In genomic region chr2:229486673-229487072, GRCh38 we compare ENCODE assay signal across 25 cellular contexts.
"Had no signal": no experiment of that assay in that cellular context is flagged by ENCODE, and none has a peak within 500 bp of the region (broad histone marks: within the 10 kb centered on the region; RNA-seq: fewer than 3 reads in every experiment).

No MANE protein-coding gene starts in this region.

- H3K9me3 ChIP-seq: ascending aorta, gastrocnemius medialis, thyroid gland, upper lobe of right lung had no signal

- H3K4me3 Mint-ChIP-seq: activated CD8-positive, alpha-beta T cell treated with anti-CD3 and anti-CD28 coated beads, Interleukin-2, amount 10 ng/mL, durations not matched to agents 7 days and 5 days; central memory CD8-positive, alpha-beta T cell; natural killer cell; stimulated activated naive CD8-positive, alpha-beta T cell treated with anti-CD3 and anti-CD28 coated beads, Interleukin-15, Interleukin-2, amounts not matched to agents 100 ng/mL and 50 ng/mL, for 24 hours had no signal

- H3K4me1 Mint-ChIP-seq: central memory CD8-positive, alpha-beta T cell; natural killer cell had no signal

- H3K36me3 Mint-ChIP-seq: activated naive CD4-positive, alpha-beta T cell treated with anti-CD3 and anti-CD28 coated beads, Interleukin-2, amount 50 U/mL, for 72 hours; natural killer cell had no signal

- H3K27me3 ChIP-seq: ascending aorta, esophagus squamous epithelium, gastrocnemius medialis, thyroid gland, upper lobe of right lung had no signal

- H2AFZ ChIP-seq: parathyroid adenoma had no signal

- H3K79me2 ChIP-seq: parathyroid adenoma had no signal

- H3K27ac ChIP-seq: ascending aorta, esophagus squamous epithelium, gastrocnemius medialis, parathyroid adenoma, thyroid gland, upper lobe of right lung, WERI-Rb-1 had no signal

- H3K36me3 ChIP-seq: ascending aorta, esophagus squamous epithelium, gastrocnemius medialis, left ventricle myocardium inferior, thyroid gland, upper lobe of right lung, WERI-Rb-1 had no signal

- H3K27ac Mint-ChIP-seq: activated CD8-positive, alpha-beta T cell treated with anti-CD3 and anti-CD28 coated beads, Interleukin-2, amount 10 ng/mL, durations not matched to agents 7 days and 5 days; activated naive CD4-positive, alpha-beta T cell treated with anti-CD3 and anti-CD28 coated beads, Interleukin-2, amount 50 U/mL, for 72 hours; natural killer cell; stimulated activated naive CD8-positive, alpha-beta T cell treated with anti-CD3 and anti-CD28 coated beads, Interleukin-15, Interleukin-2, amounts not matched to agents 100 ng/mL and 50 ng/mL, for 24 hours had no signal

- H3K4me3 ChIP-seq: ascending aorta, esophagus squamous epithelium, gastrocnemius medialis, left ventricle myocardium inferior, thyroid gland, upper lobe of right lung had no signal

- H3K4me1 ChIP-seq: ascending aorta, esophagus squamous epithelium, gastrocnemius medialis, parathyroid adenoma, thyroid gland, upper lobe of right lung had no signal

- ATAC-seq: activated CD8-positive, alpha-beta T cell treated with anti-CD3 and anti-CD28 coated beads, Interleukin-2, amount 10 ng/mL, durations not matched to agents 7 days and 5 days; activated naive CD4-positive, alpha-beta T cell treated with anti-CD3 and anti-CD28 coated beads, Interleukin-2, amount 50 U/mL, for 72 hours; natural killer cell; right cardiac atrium; upper lobe of right lung had no signal

- FAIRE-seq: colon, endothelial cell of umbilical vein, TTC549 had no signal

- H3K9ac ChIP-seq: parathyroid adenoma had no signal

- DNase-seq: activated CD4-positive, alpha-beta T cell treated with anti-CD3 and anti-CD28 coated beads for 1 hour; activated CD4-positive, alpha-beta T cell treated with anti-CD3 and anti-CD28 coated beads, Interleukin-2, amount 50 U/mL, for 1 hour; activated CD8-positive, alpha-beta T cell treated with anti-CD3 and anti-CD28 coated beads, Interleukin-2, amount 10 ng/mL, durations not matched to agents 7 days and 5 days; effector memory CD4-positive, alpha-beta T cell; esophagus squamous epithelium; gastrocnemius medialis; head of caudate nucleus; left ventricle myocardium inferior; mammary epithelial cell; midbrain; natural killer cell; right cardiac atrium; substantia nigra; T-helper 1 cell; thyroid gland; upper lobe of right lung; WERI-Rb-1 had no signal
